Comparison of ENCODE assay signal across 3 cellular contexts in genomic region chr20:5827861-5828260, GRCh38.
TF ChIP-seq lines count a peak whose summit lies in the region.

No MANE protein-coding gene starts in this region.

TF ChIP-seq in HepG2, 621 proteins besides CTCF, POLR2A, EP300 and RAD21:
- TF ChIP-seq MZF1 (CRISPR knock-in tag; IDR thresholded peaks at IDR 0.05; ENCODE audit: borderline replicate concordance) (no peak), MAFK (conservative IDR thresholded peaks at IDR 0.05 in 1 of 2, IDR thresholded peaks at IDR 0.05 in 1 of 2; ENCODE audit: low read length in 2 of 2) (peak; percentile 85 to 91), MAFF (IDR thresholded peaks at IDR 0.05; ENCODE audit: low read depth, low read length) (peak; percentile 85)

TF ChIP-seq in IMR-90, 13 proteins besides CTCF, POLR2A, EP300 and RAD21:
- TF ChIP-seq RFX5 (IDR thresholded peaks at IDR 0.05; ENCODE audit: low read depth, low read length) = no peak
- TF ChIP-seq MAFK (IDR thresholded peaks at IDR 0.05; ENCODE audit: low read depth, low read length) = peak; percentile 37; the same call in 1 of the 2 replicates

TF ChIP-seq in K562, 482 proteins besides CTCF, POLR2A, EP300 and RAD21:
- no peak for TF ChIP-seq ZNF764 (CRISPR knock-in tag; IDR thresholded peaks at IDR 0.05; ENCODE audit: low read depth)
- no peak for TF ChIP-seq ERF (CRISPR knock-in tag; IDR thresholded peaks at IDR 0.05)
- TF ChIP-seq DDX20 (tag; IDR thresholded peaks at IDR 0.05; ENCODE audit: low read depth) = no peak
- no peak for TF ChIP-seq ZFP1 (CRISPR knock-in tag; IDR thresholded peaks at IDR 0.05)
- TF ChIP-seq MAFK (IDR thresholded peaks at IDR 0.05; ENCODE audit: low read length) = 0 out of 2 replicates have a peak, but pooled peaks have one; percentile 17
- TF ChIP-seq ETV5 (CRISPR knock-in tag; IDR thresholded peaks at IDR 0.05; ENCODE audit: low read depth) = no peak
- TF ChIP-seq ZNF316 (IDR thresholded peaks at IDR 0.05) = peak; percentile 64
- TF ChIP-seq, protein P1, sequence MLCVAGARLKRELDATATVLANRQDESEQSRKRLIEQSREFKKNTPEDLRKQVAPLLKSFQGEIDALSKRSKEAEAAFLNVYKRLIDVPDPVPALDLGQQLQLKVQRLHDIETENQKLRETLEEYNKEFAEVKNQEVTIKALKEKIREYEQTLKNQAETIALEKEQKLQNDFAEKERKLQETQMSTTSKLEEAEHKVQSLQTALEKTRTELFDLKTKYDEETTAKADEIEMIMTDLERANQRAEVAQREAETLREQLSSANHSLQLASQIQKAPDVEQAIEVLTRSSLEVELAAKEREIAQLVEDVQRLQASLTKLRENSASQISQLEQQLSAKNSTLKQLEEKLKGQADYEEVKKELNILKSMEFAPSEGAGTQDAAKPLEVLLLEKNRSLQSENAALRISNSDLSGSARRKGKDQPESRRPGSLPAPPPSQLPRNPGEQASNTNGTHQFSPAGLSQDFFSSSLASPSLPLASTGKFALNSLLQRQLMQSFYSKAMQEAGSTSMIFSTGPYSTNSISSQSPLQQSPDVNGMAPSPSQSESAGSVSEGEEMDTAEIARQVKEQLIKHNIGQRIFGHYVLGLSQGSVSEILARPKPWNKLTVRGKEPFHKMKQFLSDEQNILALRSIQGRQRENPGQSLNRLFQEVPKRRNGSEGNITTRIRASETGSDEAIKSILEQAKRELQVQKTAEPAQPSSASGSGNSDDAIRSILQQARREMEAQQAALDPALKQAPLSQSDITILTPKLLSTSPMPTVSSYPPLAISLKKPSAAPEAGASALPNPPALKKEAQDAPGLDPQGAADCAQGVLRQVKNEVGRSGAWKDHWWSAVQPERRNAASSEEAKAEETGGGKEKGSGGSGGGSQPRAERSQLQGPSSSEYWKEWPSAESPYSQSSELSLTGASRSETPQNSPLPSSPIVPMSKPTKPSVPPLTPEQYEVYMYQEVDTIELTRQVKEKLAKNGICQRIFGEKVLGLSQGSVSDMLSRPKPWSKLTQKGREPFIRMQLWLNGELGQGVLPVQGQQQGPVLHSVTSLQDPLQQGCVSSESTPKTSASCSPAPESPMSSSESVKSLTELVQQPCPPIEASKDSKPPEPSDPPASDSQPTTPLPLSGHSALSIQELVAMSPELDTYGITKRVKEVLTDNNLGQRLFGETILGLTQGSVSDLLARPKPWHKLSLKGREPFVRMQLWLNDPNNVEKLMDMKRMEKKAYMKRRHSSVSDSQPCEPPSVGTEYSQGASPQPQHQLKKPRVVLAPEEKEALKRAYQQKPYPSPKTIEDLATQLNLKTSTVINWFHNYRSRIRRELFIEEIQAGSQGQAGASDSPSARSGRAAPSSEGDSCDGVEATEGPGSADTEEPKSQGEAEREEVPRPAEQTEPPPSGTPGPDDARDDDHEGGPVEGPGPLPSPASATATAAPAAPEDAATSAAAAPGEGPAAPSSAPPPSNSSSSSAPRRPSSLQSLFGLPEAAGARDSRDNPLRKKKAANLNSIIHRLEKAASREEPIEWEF (CRISPR knock-in tag; IDR thresholded peaks at IDR 0.05) = no peak
- TF ChIP-seq, protein P2, sequence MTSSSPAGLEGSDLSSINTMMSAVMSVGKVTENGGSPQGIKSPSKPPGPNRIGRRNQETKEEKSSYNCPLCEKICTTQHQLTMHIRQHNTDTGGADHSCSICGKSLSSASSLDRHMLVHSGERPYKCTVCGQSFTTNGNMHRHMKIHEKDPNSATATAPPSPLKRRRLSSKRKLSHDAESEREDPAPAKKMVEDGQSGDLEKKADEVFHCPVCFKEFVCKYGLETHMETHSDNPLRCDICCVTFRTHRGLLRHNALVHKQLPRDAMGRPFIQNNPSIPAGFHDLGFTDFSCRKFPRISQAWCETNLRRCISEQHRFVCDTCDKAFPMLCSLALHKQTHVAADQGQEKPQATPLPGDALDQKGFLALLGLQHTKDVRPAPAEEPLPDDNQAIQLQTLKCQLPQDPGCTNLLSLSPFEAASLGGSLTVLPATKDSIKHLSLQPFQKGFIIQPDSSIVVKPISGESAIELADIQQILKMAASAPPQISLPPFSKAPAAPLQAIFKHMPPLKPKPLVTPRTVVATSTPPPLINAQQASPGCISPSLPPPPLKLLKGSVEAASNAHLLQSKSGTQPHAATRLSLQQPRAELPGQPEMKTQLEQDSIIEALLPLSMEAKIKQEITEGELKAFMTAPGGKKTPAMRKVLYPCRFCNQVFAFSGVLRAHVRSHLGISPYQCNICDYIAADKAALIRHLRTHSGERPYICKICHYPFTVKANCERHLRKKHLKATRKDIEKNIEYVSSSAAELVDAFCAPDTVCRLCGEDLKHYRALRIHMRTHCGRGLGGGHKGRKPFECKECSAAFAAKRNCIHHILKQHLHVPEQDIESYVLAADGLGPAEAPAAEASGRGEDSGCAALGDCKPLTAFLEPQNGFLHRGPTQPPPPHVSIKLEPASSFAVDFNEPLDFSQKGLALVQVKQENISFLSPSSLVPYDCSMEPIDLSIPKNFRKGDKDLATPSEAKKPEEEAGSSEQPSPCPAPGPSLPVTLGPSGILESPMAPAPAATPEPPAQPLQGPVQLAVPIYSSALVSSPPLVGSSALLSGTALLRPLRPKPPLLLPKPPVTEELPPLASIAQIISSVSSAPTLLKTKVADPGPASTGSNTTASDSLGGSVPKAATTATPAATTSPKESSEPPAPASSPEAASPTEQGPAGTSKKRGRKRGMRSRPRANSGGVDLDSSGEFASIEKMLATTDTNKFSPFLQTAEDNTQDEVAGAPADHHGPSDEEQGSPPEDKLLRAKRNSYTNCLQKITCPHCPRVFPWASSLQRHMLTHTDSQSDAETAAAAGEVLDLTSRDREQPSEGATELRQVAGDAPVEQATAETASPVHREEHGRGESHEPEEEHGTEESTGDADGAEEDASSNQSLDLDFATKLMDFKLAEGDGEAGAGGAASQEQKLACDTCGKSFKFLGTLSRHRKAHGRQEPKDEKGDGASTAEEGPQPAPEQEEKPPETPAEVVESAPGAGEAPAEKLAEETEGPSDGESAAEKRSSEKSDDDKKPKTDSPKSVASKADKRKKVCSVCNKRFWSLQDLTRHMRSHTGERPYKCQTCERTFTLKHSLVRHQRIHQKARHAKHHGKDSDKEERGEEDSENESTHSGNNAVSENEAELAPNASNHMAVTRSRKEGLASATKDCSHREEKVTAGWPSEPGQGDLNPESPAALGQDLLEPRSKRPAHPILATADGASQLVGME (CRISPR knock-in tag; IDR thresholded peaks at IDR 0.05) = no peak
- TF ChIP-seq, protein P3, sequence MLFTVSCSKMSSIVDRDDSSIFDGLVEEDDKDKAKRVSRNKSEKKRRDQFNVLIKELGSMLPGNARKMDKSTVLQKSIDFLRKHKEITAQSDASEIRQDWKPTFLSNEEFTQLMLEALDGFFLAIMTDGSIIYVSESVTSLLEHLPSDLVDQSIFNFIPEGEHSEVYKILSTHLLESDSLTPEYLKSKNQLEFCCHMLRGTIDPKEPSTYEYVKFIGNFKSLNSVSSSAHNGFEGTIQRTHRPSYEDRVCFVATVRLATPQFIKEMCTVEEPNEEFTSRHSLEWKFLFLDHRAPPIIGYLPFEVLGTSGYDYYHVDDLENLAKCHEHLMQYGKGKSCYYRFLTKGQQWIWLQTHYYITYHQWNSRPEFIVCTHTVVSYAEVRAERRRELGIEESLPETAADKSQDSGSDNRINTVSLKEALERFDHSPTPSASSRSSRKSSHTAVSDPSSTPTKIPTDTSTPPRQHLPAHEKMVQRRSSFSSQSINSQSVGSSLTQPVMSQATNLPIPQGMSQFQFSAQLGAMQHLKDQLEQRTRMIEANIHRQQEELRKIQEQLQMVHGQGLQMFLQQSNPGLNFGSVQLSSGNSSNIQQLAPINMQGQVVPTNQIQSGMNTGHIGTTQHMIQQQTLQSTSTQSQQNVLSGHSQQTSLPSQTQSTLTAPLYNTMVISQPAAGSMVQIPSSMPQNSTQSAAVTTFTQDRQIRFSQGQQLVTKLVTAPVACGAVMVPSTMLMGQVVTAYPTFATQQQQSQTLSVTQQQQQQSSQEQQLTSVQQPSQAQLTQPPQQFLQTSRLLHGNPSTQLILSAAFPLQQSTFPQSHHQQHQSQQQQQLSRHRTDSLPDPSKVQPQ (CRISPR knock-in tag; IDR thresholded peaks at IDR 0.05; ENCODE audit: borderline replicate concordance) = no peak
- TF ChIP-seq ZSCAN32 (CRISPR knock-in tag; IDR thresholded peaks at IDR 0.05) = no peak
- TF ChIP-seq JUND (IDR thresholded peaks at IDR 0.05; ENCODE audit: borderline replicate concordance, low read depth, low read length) = no peak
- TF ChIP-seq JUND (tag; IDR thresholded peaks at IDR 0.05; ENCODE audit: borderline replicate concordance, low read depth, low read length) = no peak
- TF ChIP-seq MAFF (IDR thresholded peaks at IDR 0.05; ENCODE audit: low read length) = peak; percentile 36; the same call in 1 of the 2 replicates
- TF ChIP-seq ZBTB9 (CRISPR knock-in tag; IDR thresholded peaks at IDR 0.05) = no peak
- TF ChIP-seq C11orf30 (IDR thresholded peaks at IDR 0.05; ENCODE audit: low read depth) = peak; percentile 42; the same call in 1 of the 2 replicates
- no peak for TF ChIP-seq MEF2A (IDR thresholded peaks at IDR 0.05; ENCODE audit: control insufficient read depth, low read depth, low read length)
- TF ChIP-seq BRD4 (IDR thresholded peaks at IDR 0.05) = no peak
- no peak for TF ChIP-seq PTTG1 (tag; IDR thresholded peaks at IDR 0.05; ENCODE audit: low read depth)
- TF ChIP-seq PHTF2 (CRISPR knock-in tag; IDR thresholded peaks at IDR 0.05) = no peak
- no peak for TF ChIP-seq TEAD1 (CRISPR knock-in tag; IDR thresholded peaks at IDR 0.05)
- no peak for TF ChIP-seq JUNB (CRISPR knock-in tag; conservative IDR thresholded peaks at IDR 0.05)
- no peak for TF ChIP-seq DMBX1 (CRISPR knock-in tag; IDR thresholded peaks at IDR 0.05; ENCODE audit: borderline replicate concordance)
- TF ChIP-seq MTA1 (IDR thresholded peaks at IDR 0.05; ENCODE audit: borderline replicate concordance) = no peak
- TF ChIP-seq, protein P4, sequence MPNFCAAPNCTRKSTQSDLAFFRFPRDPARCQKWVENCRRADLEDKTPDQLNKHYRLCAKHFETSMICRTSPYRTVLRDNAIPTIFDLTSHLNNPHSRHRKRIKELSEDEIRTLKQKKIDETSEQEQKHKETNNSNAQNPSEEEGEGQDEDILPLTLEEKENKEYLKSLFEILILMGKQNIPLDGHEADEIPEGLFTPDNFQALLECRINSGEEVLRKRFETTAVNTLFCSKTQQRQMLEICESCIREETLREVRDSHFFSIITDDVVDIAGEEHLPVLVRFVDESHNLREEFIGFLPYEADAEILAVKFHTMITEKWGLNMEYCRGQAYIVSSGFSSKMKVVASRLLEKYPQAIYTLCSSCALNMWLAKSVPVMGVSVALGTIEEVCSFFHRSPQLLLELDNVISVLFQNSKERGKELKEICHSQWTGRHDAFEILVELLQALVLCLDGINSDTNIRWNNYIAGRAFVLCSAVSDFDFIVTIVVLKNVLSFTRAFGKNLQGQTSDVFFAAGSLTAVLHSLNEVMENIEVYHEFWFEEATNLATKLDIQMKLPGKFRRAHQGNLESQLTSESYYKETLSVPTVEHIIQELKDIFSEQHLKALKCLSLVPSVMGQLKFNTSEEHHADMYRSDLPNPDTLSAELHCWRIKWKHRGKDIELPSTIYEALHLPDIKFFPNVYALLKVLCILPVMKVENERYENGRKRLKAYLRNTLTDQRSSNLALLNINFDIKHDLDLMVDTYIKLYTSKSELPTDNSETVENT (CRISPR knock-in tag; IDR thresholded peaks at IDR 0.05) = no peak
- TF ChIP-seq SRSF9 (IDR thresholded peaks at IDR 0.05; ENCODE audit: borderline replicate concordance, low read depth, low read length) = no peak
- no peak for TF ChIP-seq RBBP5 (IDR thresholded peaks at IDR 0.05; ENCODE audit: borderline replicate concordance, insufficient read depth, low read length, poor library complexity, severe bottlenecking)
- TF ChIP-seq TEAD4 (IDR thresholded peaks at IDR 0.05; ENCODE audit: low read length) = no peak
- no peak for TF ChIP-seq TEAD4 (CRISPR knock-in tag; IDR thresholded peaks at IDR 0.05; ENCODE audit: borderline replicate concordance)
